ENCODE assay signal across 23 cellular contexts in genomic region chr6:14858808-14859207, GRCh38.
DNase-seq lines count a peak whose midpoint lies in the region; ATAC-seq and TF ChIP-seq lines count a peak whose summit lies in the region.
"Had no signal": no experiment of that assay in that cellular context is flagged by ENCODE, and none has a peak within 500 bp of the region (broad histone marks: within the 10 kb centered on the region; RNA-seq: fewer than 3 reads in every experiment).

No MANE protein-coding gene starts in this region.

- intact Hi-C loops in HCT116 (cut with micrococcal nuclease): no loop called here

- RAD21 ChIA-PET in HCT116 (lab: Charles Lee; ENCODE audit: low non-redundant PET in 1 of 2, low total read pairs in 2 of 2, uncharacterized antibody in 2 of 2, unreplicated experiment in 2 of 2): no interaction called here

- no peak overlapping the region for H3K27ac ChIP-seq in HCT116 (ENCODE audit: low read depth, low read length)
- H3K27ac ChIP-seq: esophagus muscularis mucosa, tibial nerve had no signal

- H3K27me3 Mint-ChIP-seq in natural killer cell treated with Interleukin-12 subunit alpha and Interleukin-12 subunit beta and Interleukin-15 and Interleukin-18, amount 100 ng/mL, for 72 hours: no peaks in the 10 kb centered on the region
- H3K27me3 Mint-ChIP-seq in chondrocyte (ENCODE audit: low read depth): no peaks in the 10 kb centered on the region
- H3K27me3 Mint-ChIP-seq: IgD-negative memory B cell had no signal

- H3K79me2 ChIP-seq in HCT116 (ENCODE audit: insufficient read depth, low read length): no peaks in the 10 kb centered on the region

- peaks cover 11 to 19% of the 10 kb centered on the region in 2 donors for H3K36me3 Mint-ChIP-seq in activated naive CD4-positive, alpha-beta T cell treated with anti-CD3 and anti-CD28 coated beads, Interleukin-2, amount 50 U/mL, for 72 hours
- H3K36me3 Mint-ChIP-seq in natural killer cell treated with Interleukin-12 subunit alpha and Interleukin-12 subunit beta and Interleukin-15 and Interleukin-18, amount 100 ng/mL, for 72 hours: no peaks in the 10 kb centered on the region
- H3K36me3 Mint-ChIP-seq in chondrocyte (ENCODE audit: low read depth): no peaks in the 10 kb centered on the region
- H3K36me3 Mint-ChIP-seq: CD4-positive, CD25-positive, alpha-beta regulatory T cell had no signal

- H3K9me3 Mint-ChIP-seq in activated naive CD4-positive, alpha-beta T cell treated with anti-CD3 and anti-CD28 coated beads, Interleukin-2, amount 50 U/mL, for 72 hours: peaks cover 5 to 13% of the 10 kb centered on the region in 2 donors
- peaks cover 3% of the 10 kb centered on the region for H3K9me3 Mint-ChIP-seq in natural killer cell treated with Interleukin-12 subunit alpha and Interleukin-12 subunit beta and Interleukin-15 and Interleukin-18, amount 100 ng/mL, for 72 hours
- H3K9me3 Mint-ChIP-seq in chondrocyte (ENCODE audit: low read depth): no peaks in the 10 kb centered on the region

- H3K4me3 ChIP-seq in HCT116 (replicated peaks in 1 of 2; ENCODE audit: low read depth in 1 of 2, low read length in 2 of 2): no peak overlapping the region
- H3K4me3 ChIP-seq: esophagus muscularis mucosa, tibial nerve had no signal

- H3K9me3 ChIP-seq in HCT116 (ENCODE audit: control insufficient read depth in 1 of 2, insufficient read depth in 1 of 2, low read depth in 1 of 2, low read length in 2 of 2): no peaks in the 10 kb centered on the region
- H3K9me3 ChIP-seq: esophagus muscularis mucosa, tibial nerve had no signal

- no peak for ATAC-seq in HCT116
- ATAC-seq in activated naive CD4-positive, alpha-beta T cell treated with anti-CD3 and anti-CD28 coated beads, Interleukin-2, amount 50 U/mL, for 72 hours: peak; percentile 79 to 89
- peak; percentile 16 to 19 for ATAC-seq in natural killer cell treated with Interleukin-12 subunit alpha and Interleukin-12 subunit beta and Interleukin-15 and Interleukin-18, amount 100 ng/mL, for 72 hours
- ATAC-seq: left colon, sciatic nerve had no signal

- no TSS peak for BruUV-seq in HCT116 (replicated peaks; lab: Mats Ljungman, UMichigan)

- H3K4me1 ChIP-seq in HCT116 (ENCODE audit: control insufficient read depth in 1 of 2, insufficient read depth in 2 of 2, low read length in 2 of 2): no peaks in the 10 kb centered on the region
- H3K4me1 ChIP-seq: esophagus muscularis mucosa, tibial nerve had no signal

- peaks cover 65 to 66% of the 10 kb centered on the region in 2 donors for H3K4me1 Mint-ChIP-seq in natural killer cell treated with Interleukin-12 subunit alpha and Interleukin-12 subunit beta and Interleukin-15 and Interleukin-18, amount 100 ng/mL, for 72 hours (ENCODE audit: low read depth in 2 of 2)
- H3K4me1 Mint-ChIP-seq in chondrocyte (ENCODE audit: low read depth): no peaks in the 10 kb centered on the region

- TF ChIP-seq POLR2A in HCT116 (IDR thresholded peaks at IDR 0.05; ENCODE audit: borderline replicate concordance, extremely low read depth, insufficient read depth, insufficient read length): no peak

- H3K4me2 ChIP-seq in HCT116 (ENCODE audit: low read length): no peak overlapping the region

- CTCF ChIA-PET in HCT116 (lab: Charles Lee): no interaction called here

- H3K9me2 ChIP-seq in HCT116 (ENCODE audit: insufficient read depth): no peaks in the 10 kb centered on the region

- no peak for TF ChIP-seq RAD21 in HCT116 (IDR thresholded peaks at IDR 0.05; ENCODE audit: low read depth)

- H3K27me3 ChIP-seq in HCT116 (ENCODE audit: insufficient read depth, low read length): no peaks in the 10 kb centered on the region
- H3K27me3 ChIP-seq: esophagus muscularis mucosa, tibial nerve had no signal

- no peaks in the 10 kb centered on the region for H3K36me3 ChIP-seq in HCT116 (ENCODE audit: control insufficient read depth in 1 of 2, insufficient read depth in 2 of 2, low read length in 2 of 2)
- H3K36me3 ChIP-seq: esophagus muscularis mucosa, tibial nerve had no signal

- peak overlapping the region; percentile 54 for H2AFZ ChIP-seq in HCT116 (ENCODE audit: low read depth, low read length, poor library complexity, severe bottlenecking)

- no peaks in the 10 kb centered on the region for H4K20me1 ChIP-seq in HCT116 (ENCODE audit: insufficient read depth)

- peak overlapping the region; percentile 26 for H3K4me3 Mint-ChIP-seq in natural killer cell treated with Interleukin-12 subunit alpha and Interleukin-12 subunit beta and Interleukin-15 and Interleukin-18, amount 100 ng/mL, for 72 hours
- H3K4me3 Mint-ChIP-seq in chondrocyte (ENCODE audit: unreplicated experiment): no peak overlapping the region
- H3K4me3 Mint-ChIP-seq: nephron progenitor cell had no signal

- H3K27ac Mint-ChIP-seq in activated naive CD4-positive, alpha-beta T cell treated with anti-CD3 and anti-CD28 coated beads, Interleukin-2, amount 50 U/mL, for 72 hours: peak overlapping the region in 1 of 2 donors; percentile 92
- H3K27ac Mint-ChIP-seq in natural killer cell treated with Interleukin-12 subunit alpha and Interleukin-12 subunit beta and Interleukin-15 and Interleukin-18, amount 100 ng/mL, for 72 hours: peak overlapping the region; percentile 92 to 97
- no peak overlapping the region for H3K27ac Mint-ChIP-seq in chondrocyte (ENCODE audit: unreplicated experiment)
- H3K27ac Mint-ChIP-seq: nephron progenitor cell had no signal

- POLR2A ChIA-PET in HCT116 (lab: Charles Lee): no interaction called here

- no peak overlapping the region for H3K9ac ChIP-seq in HCT116 (ENCODE audit: low read length)

- TF ChIP-seq CTCF in HCT116 (IDR thresholded peaks at IDR 0.05 in 2 of 3, conservative IDR thresholded peaks at IDR 0.05 in 1 of 3; ENCODE audit: borderline replicate concordance in 1 of 3, insufficient read depth in 1 of 3, low read depth in 2 of 3, low read length in 2 of 3) (no peak), chondrocyte (IDR thresholded peaks at IDR 0.05) (no peak)

- DNase-seq in activated T-cell treated with anti-CD3 and anti-CD28 coated beads for 24 hours (ENCODE audit: low read depth) (peak; percentile 16), HCT116 (ENCODE audit: low read depth, low spot score) (no peak), hypothalamus (lab: John Stamatoyannopoulos, UW) (no peak), chondrocyte (ENCODE audit: low spot score) (no peak), LoVo (ENCODE audit: low spot score) (no peak)
- DNase-seq in activated T-cell treated with anti-CD3 and anti-CD28 coated beads, Interleukin-2, amount 50 U/mL, for 48 hours: no peak
- DNase-seq in activated naive CD4-positive, alpha-beta T cell treated with anti-CD3 and anti-CD28 coated beads, Interleukin-2, amount 50 U/mL, for 72 hours (ENCODE audit: low spot score in 2 of 2): no peak
- DNase-seq in natural killer cell treated with Interleukin-12 subunit alpha and Interleukin-12 subunit beta and Interleukin-15 and Interleukin-18, amount 100 ng/mL, for 72 hours (ENCODE audit: low spot score): no peak
- DNase-seq: activated effector memory CD4-positive, alpha-beta T cell treated with anti-CD3 and anti-CD28 coated beads, Interleukin-2, amount 50 U/mL, for 16 hours; CD4-positive, CD25-positive, alpha-beta regulatory T cell; DMS53; effector memory CD4-positive, alpha-beta T cell; left colon; mesendoderm; MM.1S; NCI-H1694 treated with DMSO at 0.1 percent for 48 hours; nephron progenitor cell; posterior cingulate gyrus; stimulated activated naive CD4-positive, alpha-beta T cell treated with Interleukin-2 at 50 U/mL for 16 hours had no signal

TF ChIP-seq in HCT116, 20 proteins besides CTCF, POLR2A, EP300 and RAD21:
- TF ChIP-seq SIN3A (IDR thresholded peaks at IDR 0.05; ENCODE audit: low read depth) (no peak), SRF (IDR thresholded peaks at IDR 0.05; ENCODE audit: low read depth) (no peak), CBX3 (IDR thresholded peaks at IDR 0.05; ENCODE audit: low read depth) (no peak), ZBTB33 (IDR thresholded peaks at IDR 0.05; ENCODE audit: extremely low read depth, insufficient replicate concordance, low read length) (no peak), JUND (IDR thresholded peaks at IDR 0.05) (no peak), TCF7L2 (IDR thresholded peaks at IDR 0.05; ENCODE audit: borderline replicate concordance, extremely low read depth, insufficient read depth, insufficient read length) (no peak), ZNF274 (IDR thresholded peaks at IDR 0.05; ENCODE audit: low read depth, low read length) (no peak), CEBPB (IDR thresholded peaks at IDR 0.05; ENCODE audit: low read depth) (no peak), YY1 (IDR thresholded peaks at IDR 0.05; ENCODE audit: extremely low read depth, insufficient replicate concordance, low read depth, low read length) (no peak)
- TF ChIP-seq, protein P1, sequence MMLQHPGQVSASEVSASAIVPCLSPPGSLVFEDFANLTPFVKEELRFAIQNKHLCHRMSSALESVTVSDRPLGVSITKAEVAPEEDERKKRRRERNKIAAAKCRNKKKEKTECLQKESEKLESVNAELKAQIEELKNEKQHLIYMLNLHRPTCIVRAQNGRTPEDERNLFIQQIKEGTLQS (IDR thresholded peaks at IDR 0.05): no peak
TF ChIP-seq in HCT116: peak in this region for 0.
